ENCODE assay signal across 8 cellular contexts in the genomic region with DNA sequence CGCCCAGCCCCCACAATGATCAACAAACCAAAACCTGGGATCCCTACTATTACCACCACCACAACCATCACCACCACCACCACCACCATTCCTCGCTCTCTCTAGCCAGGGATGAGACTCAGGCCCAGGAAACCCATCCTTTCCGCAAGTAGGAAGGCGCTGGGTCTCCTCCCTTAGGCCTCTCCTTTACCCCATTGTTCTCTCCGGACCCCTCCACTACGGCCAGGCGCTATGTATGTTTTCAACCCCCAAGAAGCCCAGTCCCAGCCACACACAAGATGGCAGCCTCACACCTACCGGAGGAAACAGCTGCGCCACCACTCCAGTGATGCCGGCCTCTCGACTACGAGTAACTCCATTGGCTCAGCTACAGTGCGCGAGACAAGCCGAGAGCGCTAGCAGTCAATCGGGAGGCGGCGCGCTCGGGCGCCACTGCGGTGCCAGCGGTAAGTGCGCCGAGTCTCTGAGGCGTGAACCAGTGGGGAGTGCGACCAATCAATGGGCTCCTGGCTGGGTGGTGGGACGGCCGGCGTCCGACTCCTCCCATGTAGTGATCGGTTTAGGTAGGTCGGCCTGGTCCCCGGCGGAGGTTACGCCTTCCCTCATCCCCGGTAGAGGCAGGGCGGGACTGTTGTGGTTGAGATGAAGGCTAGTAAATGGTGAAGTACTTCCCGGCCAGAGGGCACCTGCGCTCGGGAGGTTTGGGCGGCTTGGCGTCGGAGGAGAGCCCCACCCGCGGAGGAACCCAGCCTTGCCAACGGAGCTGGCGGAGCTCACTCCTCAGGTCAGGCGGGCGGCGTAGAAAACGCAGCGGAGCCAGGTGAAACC. TPM values are rescaled to one million over a fixed set of nuclear protein-coding genes. Genes with fewer than 3 reads are reported as not detected.
DNase-seq lines count a peak whose midpoint lies in the region; TF ChIP-seq lines count a peak whose summit lies in the region.

A gene (minus strand): TSS at position 376 of the 828 bp plus-strand sequence. CDS start 61,154 bp downstream, outside the sequence.
A gene with protein sequence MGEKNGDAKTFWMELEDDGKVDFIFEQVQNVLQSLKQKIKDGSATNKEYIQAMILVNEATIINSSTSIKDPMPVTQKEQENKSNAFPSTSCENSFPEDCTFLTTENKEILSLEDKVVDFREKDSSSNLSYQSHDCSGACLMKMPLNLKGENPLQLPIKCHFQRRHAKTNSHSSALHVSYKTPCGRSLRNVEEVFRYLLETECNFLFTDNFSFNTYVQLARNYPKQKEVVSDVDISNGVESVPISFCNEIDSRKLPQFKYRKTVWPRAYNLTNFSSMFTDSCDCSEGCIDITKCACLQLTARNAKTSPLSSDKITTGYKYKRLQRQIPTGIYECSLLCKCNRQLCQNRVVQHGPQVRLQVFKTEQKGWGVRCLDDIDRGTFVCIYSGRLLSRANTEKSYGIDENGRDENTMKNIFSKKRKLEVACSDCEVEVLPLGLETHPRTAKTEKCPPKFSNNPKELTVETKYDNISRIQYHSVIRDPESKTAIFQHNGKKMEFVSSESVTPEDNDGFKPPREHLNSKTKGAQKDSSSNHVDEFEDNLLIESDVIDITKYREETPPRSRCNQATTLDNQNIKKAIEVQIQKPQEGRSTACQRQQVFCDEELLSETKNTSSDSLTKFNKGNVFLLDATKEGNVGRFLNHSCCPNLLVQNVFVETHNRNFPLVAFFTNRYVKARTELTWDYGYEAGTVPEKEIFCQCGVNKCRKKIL (plus strand): TSS at position 586 of the 828 bp plus-strand sequence. CDS start 7,620 bp downstream, outside the sequence.

- H3K4me2 ChIP-seq in Loucy (ENCODE audit: low read depth, low read length, poor library complexity, severe bottlenecking): peak within 1 kb of the TSS; percentile 87

- H3K27me3 ChIP-seq in H7 (ENCODE audit: control insufficient read depth, insufficient read depth, low read length) (no peaks in the 10 kb centered on the region), Loucy (ENCODE audit: insufficient read depth, low read length, poor library complexity, severe bottlenecking) (no peaks in the 10 kb centered on the region), stomach smooth muscle (ENCODE audit: control insufficient read depth in 1 of 2, insufficient read depth in 2 of 2, low read length in 2 of 2) (no peaks in the 10 kb centered on the region)

- peak within 1 kb of the TSS; percentile 81 for H3K9ac ChIP-seq in Loucy (ENCODE audit: low read depth, low read length, poor library complexity, severe bottlenecking)
- H3K9ac ChIP-seq in stomach smooth muscle (ENCODE audit: low read length in 2 of 2): peak within 1 kb of the TSS; percentile 91 to 97

- no peaks in the 10 kb centered on the region for H3K36me3 Mint-ChIP-seq in neural crest cell (ENCODE audit: low read depth)

- peaks cover 43% of the 10 kb centered on the region for H3K4me1 ChIP-seq in Loucy (ENCODE audit: insufficient read depth, low read length, poor library complexity, severe bottlenecking)
- peaks cover 3% of the 10 kb centered on the region for H3K4me1 ChIP-seq in stomach smooth muscle (ENCODE audit: control insufficient read depth, insufficient read depth, low read length)

- no peaks in the 10 kb centered on the region for H3K36me3 ChIP-seq in H7 (replicated peaks; ENCODE audit: control insufficient read depth, insufficient read depth, low read length)
- H3K36me3 ChIP-seq in Loucy (ENCODE audit: insufficient read depth, low read length): no peaks in the 10 kb centered on the region
- no peaks in the 10 kb centered on the region for H3K36me3 ChIP-seq in stomach smooth muscle (ENCODE audit: control insufficient read depth in 2 of 2, insufficient read depth in 2 of 2, low read length in 2 of 2)

- peaks cover 7% of the 10 kb centered on the region; the same call in 1 of the 2 replicates for H3F3A ChIP-seq in Loucy (ENCODE audit: low read depth)

- TF ChIP-seq CTCF in Loucy (conservative IDR thresholded peaks at IDR 0.05; ENCODE audit: low read length) (peak; percentile 42), foreskin fibroblast (IDR thresholded peaks at IDR 0.05; ENCODE audit: low read depth, low read length) (peak; percentile 11), neural crest cell (conservative IDR thresholded peaks at IDR 0.05) (peak; percentile 56)

- no peaks in the 10 kb centered on the region for H4K20me1 ChIP-seq in Loucy (ENCODE audit: insufficient read depth, low read length, poor library complexity, severe bottlenecking)

- no peaks in the 10 kb centered on the region for H3K9me2 ChIP-seq in Loucy (replicated peaks; ENCODE audit: low read depth, low read length)

- no peaks in the 10 kb centered on the region for H3K9me3 Mint-ChIP-seq in neural crest cell

- in situ Hi-C loops in G401 (cut with HindIII; ENCODE audit: low sequenced_read_pairs): no loop called here

- H3K27ac Mint-ChIP-seq in neural crest cell (ENCODE audit: unreplicated experiment): peak within 1 kb of the TSS; percentile 98

- DNase-seq in G401 (ENCODE audit: low spot score): peak; percentile 100
- DNase-seq in H7: peak; percentile 93
- peak; percentile 97 for DNase-seq in SHP77 treated with DMSO at 0.1 percent for 48 hours (lab: John Stamatoyannopoulos, UW)
- DNase-seq in activated gamma-delta T cell treated with anti-CD3 and anti-CD28 coated beads, Interleukin-2, amount 50 U/mL, for 16 hours (ENCODE audit: low read depth): peak; percentile 98
- peak; percentile 99 to 100 for DNase-seq in foreskin fibroblast
- DNase-seq in neural crest cell (ENCODE audit: low read depth, low spot score): peak; percentile 93

- H3K4me3 ChIP-seq in H7 (ENCODE audit: insufficient read depth, low read depth, low read length) (peak within 1 kb of the TSS; percentile 77), Loucy (ENCODE audit: low read length, poor library complexity, severe bottlenecking) (peak within 1 kb of the TSS; percentile 90), foreskin fibroblast (ENCODE audit: low read depth in 1 of 2, low read length in 2 of 2) (peak within 1 kb of the TSS; percentile 80 to 87), stomach smooth muscle (ENCODE audit: low read length in 2 of 2) (peak within 1 kb of the TSS; percentile 94 to 98)

- peaks cover 20% of the 10 kb centered on the region for H3K4me1 Mint-ChIP-seq in neural crest cell

- H3K4me3 Mint-ChIP-seq in neural crest cell: peak within 1 kb of the TSS; percentile 97

- no peaks in the 10 kb centered on the region for H3K27me3 Mint-ChIP-seq in neural crest cell (ENCODE audit: low read depth)

- peak within 1 kb of the TSS; percentile 79 for H2AFZ ChIP-seq in Loucy (ENCODE audit: low read length)

- H3K79me2 ChIP-seq in Loucy (ENCODE audit: insufficient read depth, low read length): peaks cover 52% of the 10 kb centered on the region

- no peaks in the 10 kb centered on the region for H3K9me3 ChIP-seq in Loucy (ENCODE audit: insufficient read depth, low read depth, low read length)
- no peaks in the 10 kb centered on the region for H3K9me3 ChIP-seq in stomach smooth muscle (ENCODE audit: control insufficient read depth in 2 of 2, low read length in 2 of 2)

- peak within 1 kb of the TSS; percentile 96 for H3K27ac ChIP-seq in stomach smooth muscle (ENCODE audit: low read length)

RNA-seq across cellular contexts. Expression of the first gene that starts in this region (rescaled TPM):
- total RNA-seq in G401 (2014; rRNA removed; shearing (Covaris generic)): 22.2 and 42.4 TPM in 2 replicates
- total RNA-seq in H7 (2014; rRNA removed; shearing (Covaris generic)): 4.0 and 7.1 TPM in 2 replicates
- 10.1 and 10.7 TPM in 2 replicates for total RNA-seq in neural crest cell

RNA-seq across cellular contexts. Expression of the second gene that starts in this region (rescaled TPM):
- 14.9 and 15.8 TPM in 2 replicates for total RNA-seq in G401 (2014; rRNA removed; shearing (Covaris generic))
- 2.8 and 4.6 TPM in 2 replicates for total RNA-seq in H7 (2014; rRNA removed; shearing (Covaris generic))
- total RNA-seq in neural crest cell: 7.9 and 8.4 TPM in 2 replicates

Comparison
In these comparisons a context has a peak if more than half of its experiments do, and no peak if none do; other contexts are left out.
1. Peak in every context shown above with its lines: DNase-seq, H3K4me3 ChIP-seq and H3K27ac ChIP-seq.